28 cellular contexts compared by ENCODE assay signal in the genomic region with DNA sequence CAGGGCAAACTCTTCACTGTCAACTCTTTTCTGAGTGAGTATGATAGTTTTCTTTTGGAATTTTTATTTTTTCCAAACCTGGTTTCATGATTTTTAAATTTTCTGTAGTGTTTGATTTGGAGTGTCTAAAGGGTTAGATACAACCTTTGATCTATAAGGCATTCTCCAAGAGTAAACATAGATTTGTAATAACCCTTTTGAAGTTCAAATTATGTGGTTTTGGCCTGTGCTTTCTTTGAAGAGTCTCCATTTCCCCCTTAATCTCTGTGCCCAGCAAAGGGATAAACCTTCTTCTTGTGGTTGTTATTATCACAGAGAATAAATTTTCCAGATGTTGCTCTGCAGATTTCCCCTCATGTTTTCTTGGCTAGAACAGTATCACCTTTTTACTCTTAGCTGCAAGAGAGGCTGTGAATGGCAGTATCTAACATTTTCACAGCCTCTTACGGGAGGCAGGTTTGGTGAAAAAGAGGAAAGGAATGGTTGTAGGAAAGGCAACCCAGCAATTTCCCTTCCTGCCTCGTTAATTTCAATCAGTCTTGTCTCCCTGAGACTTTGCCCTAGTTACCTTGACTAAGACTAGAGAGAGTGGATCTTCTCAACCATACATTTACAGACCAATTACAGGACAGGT.
"Had no signal": no experiment of that assay in that cellular context is flagged by ENCODE, and none has a peak within 500 bp of the region (broad histone marks: within the 10 kb centered on the region; RNA-seq: fewer than 3 reads in every experiment).

No MANE protein-coding gene starts in this region.

- H2AFZ ChIP-seq: neural progenitor cell, parathyroid adenoma had no signal

- ATAC-seq: natural killer cell; psoas muscle; right cardiac atrium; sciatic nerve; stimulated activated memory B cell treated with anti-CD40 and anti-IgM and Interleukin-4, amounts not matched to agents 10 μg/mL and 1 μg/mL and 100 μg/mL, for 72 hours; stimulated activated naive CD8-positive, alpha-beta T cell treated with anti-CD3 and anti-CD28 coated beads, Interleukin-15, amount 100 ng/mL, for 72 hours; stimulated activated naive CD8-positive, alpha-beta T cell treated with anti-CD3 and anti-CD28 coated beads, Interleukin-15, Interleukin-2, amounts not matched to agents 100 U/mL and 50 U/mL, for 24 hours had no signal

- H3K4me3 ChIP-seq: neural progenitor cell, ovary, psoas muscle, skin epidermis, smooth muscle cell, spleen, suprapubic skin, testis, tibial artery, transverse colon, upper lobe of right lung, uterus had no signal

- H3K79me2 ChIP-seq: parathyroid adenoma had no signal

- H3K36me3 ChIP-seq: neural progenitor cell, ovary, spleen, suprapubic skin, tibial artery, transverse colon, upper lobe of right lung, uterus had no signal

- DNase-seq: natural killer cell; occipital lobe; ovary; posterior cingulate gyrus; psoas muscle; right cardiac atrium; spleen; stimulated activated CD4-positive, alpha-beta T cell treated with anti-CD3 and anti-CD28 coated beads, Interleukin-12 subunit alpha, Interleukin-12 subunit beta, amount 100 ng/mL, for 4 hours; stimulated activated CD4-positive, alpha-beta T cell treated with anti-CD3 and anti-CD28 coated beads, Interleukin-1b, Interleukin-23, amount 100 ng/mL, for 48 hours; stimulated activated CD4-positive, alpha-beta T cell treated with anti-CD3 and anti-CD28 coated beads, Interleukin-4, amount 100 ng/mL, for 1 hour; stimulated activated CD4-positive, alpha-beta T cell treated with anti-CD3 and anti-CD28 coated beads, Interleukin-4, amount 100 ng/mL, for 4 hours; stimulated activated CD8-positive, alpha-beta memory T cell treated with anti-CD3 and anti-CD28 coated beads, Interleukin-4, amount 100 ng/mL, for 48 hours; stimulated activated naive CD4-positive, alpha-beta T cell; stimulated activated naive CD8-positive, alpha-beta T cell treated with anti-CD3 and anti-CD28 coated beads, Interleukin-15, amount 100 ng/mL, for 72 hours; stimulated activated naive CD8-positive, alpha-beta T cell treated with anti-CD3 and anti-CD28 coated beads, Interleukin-15, Interleukin-2, amounts not matched to agents 100 U/mL and 50 U/mL, for 24 hours; substantia nigra; testis; tibial artery; transverse colon; upper lobe of right lung; uterus had no signal

- H3K27me3 ChIP-seq: neural progenitor cell, ovary, spleen, suprapubic skin, testis, tibial artery, transverse colon, upper lobe of right lung, uterus had no signal

- H3K27ac ChIP-seq: neural progenitor cell, ovary, parathyroid adenoma, psoas muscle, skin epidermis, spleen, suprapubic skin, testis, tibial artery, transverse colon, upper lobe of right lung, uterus had no signal

- H3K9me3 ChIP-seq: ovary, psoas muscle, spleen, suprapubic skin, testis, tibial artery, transverse colon, upper lobe of right lung, uterus had no signal

- H3K9ac ChIP-seq: neural progenitor cell, parathyroid adenoma had no signal

- H3K4me2 ChIP-seq: neural progenitor cell, smooth muscle cell had no signal

- H3K4me1 ChIP-seq: psoas muscle, testis, tibial artery, upper lobe of right lung, uterus had no signal
